ENCODE assay signal across 22 cellular contexts in the genomic region with DNA sequence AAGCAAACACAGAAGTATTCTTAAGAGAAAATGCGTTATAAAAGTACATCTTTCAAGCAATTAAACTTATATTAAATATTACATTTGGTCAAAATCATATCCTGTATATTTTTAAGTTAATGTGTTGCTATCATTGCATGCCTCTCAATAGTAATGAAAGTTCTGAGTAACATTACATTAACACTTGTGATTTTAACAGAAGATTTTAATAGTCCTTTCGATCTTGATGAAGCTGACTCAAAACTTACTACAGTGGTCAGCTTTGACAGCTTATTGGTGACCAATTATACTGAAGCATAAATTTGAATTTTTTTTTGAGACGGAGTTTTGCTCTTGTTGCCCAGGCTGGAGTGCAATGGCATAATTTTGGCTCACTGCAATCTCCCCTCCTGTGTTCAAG.
"Had no signal": no experiment of that assay in that cellular context is flagged by ENCODE, and none has a peak within 500 bp of the region (broad histone marks: within the 10 kb centered on the region; RNA-seq: fewer than 3 reads in every experiment).

No MANE protein-coding gene starts in this region.

- ATAC-seq: stimulated activated effector memory CD8-positive, alpha-beta T cell treated with anti-CD3 and anti-CD28 coated beads, Interleukin-12 subunit alpha, Interleukin-12 subunit beta, amount 100 ng/mL, for 72 hours; stimulated activated memory B cell treated with anti-CD40 and anti-IgM and Interleukin-4, amounts not matched to agents 10 μg/mL and 1 μg/mL and 100 μg/mL, for 72 hours; stimulated activated naive B cell treated with anti-CD40 and anti-IgM and Interleukin-4, amounts not matched to agents 10 μg/mL and 1 μg/mL and 100 μg/mL, for 72 hours; stimulated activated naive CD8-positive, alpha-beta T cell treated with anti-CD3 and anti-CD28 coated beads, Interleukin-15, amount 100 ng/mL, for 72 hours; stimulated activated naive CD8-positive, alpha-beta T cell treated with anti-CD3 and anti-CD28 coated beads, Interleukin-15, Interleukin-2, amounts not matched to agents 100 U/mL and 50 U/mL, for 24 hours; upper lobe of right lung had no signal

- DNase-seq: stimulated activated CD4-positive, alpha-beta T cell treated with anti-CD3 and anti-CD28 coated beads, Interleukin-2, amount 100 ng/mL, for 48 hours; stimulated activated CD4-positive, alpha-beta T cell treated with anti-CD3 and anti-CD28 coated beads, Interleukin-4, amount 100 ng/mL, for 1 hour; stimulated activated CD4-positive, alpha-beta T cell treated with anti-CD3 and anti-CD28 coated beads, Interleukin-4, amount 100 ng/mL, for 24 hours; stimulated activated CD4-positive, alpha-beta T cell treated with anti-CD3 and anti-CD28 coated beads, Interleukin-4, amount 100 ng/mL, for 4 hours; stimulated activated CD8-positive, alpha-beta memory T cell treated with anti-CD3 and anti-CD28 coated beads, Interleukin-4, amount 100 ng/mL, for 48 hours; stimulated activated naive B cell treated with anti-CD40 and anti-IgM and Interleukin-4, amounts not matched to agents 10 μg/mL and 1 μg/mL and 100 μg/mL, for 72 hours; stimulated activated naive CD4-positive, alpha-beta T cell; stimulated activated naive CD4-positive, alpha-beta T cell treated with Interleukin-2 at 50 U/mL for 16 hours; stimulated activated naive CD8-positive, alpha-beta T cell treated with anti-CD3 and anti-CD28 coated beads, Interleukin-15, amount 100 ng/mL, for 72 hours; stimulated activated naive CD8-positive, alpha-beta T cell treated with anti-CD3 and anti-CD28 coated beads, Interleukin-15, Interleukin-2, amounts not matched to agents 100 U/mL and 50 U/mL, for 24 hours; stomach; substantia nigra; testis; thyroid gland; tibial artery; transverse colon; trophoblast cell; upper lobe of left lung; upper lobe of right lung; uterus had no signal
